Comparison of ENCODE assay signal across 10 cellular contexts in the genomic region with DNA sequence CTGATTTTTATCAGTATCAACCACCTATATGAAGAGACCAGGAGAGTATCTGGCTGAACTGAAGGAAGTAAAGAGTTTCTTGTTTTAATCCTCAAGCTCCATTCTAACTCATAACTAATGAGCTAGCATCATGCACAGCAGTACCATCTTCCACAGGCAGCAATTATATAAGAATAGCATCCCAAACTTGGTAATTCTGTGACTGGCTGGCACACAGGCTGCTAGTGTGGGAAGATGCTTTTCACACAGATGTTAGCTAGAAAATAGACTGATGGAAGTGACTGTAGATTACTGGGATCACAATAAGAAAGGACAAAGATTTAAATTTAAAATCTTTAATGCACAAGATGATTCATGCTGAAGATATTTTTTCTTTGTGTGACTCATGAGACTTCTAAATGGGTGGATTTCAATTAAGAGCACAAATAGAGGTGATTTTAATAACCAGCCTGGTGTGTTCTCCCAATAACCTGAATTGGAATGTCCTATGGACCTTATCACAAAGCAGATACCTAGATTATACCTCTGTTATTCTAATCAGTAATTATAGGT.
"Had no signal": no experiment of that assay in that cellular context is flagged by ENCODE, and none has a peak within 500 bp of the region (broad histone marks: within the 10 kb centered on the region; RNA-seq: fewer than 3 reads in every experiment).

No MANE protein-coding gene starts in this region.

- H3K27me3 Mint-ChIP-seq: activated CD4-positive, alpha-beta memory T cell treated with anti-CD3 and anti-CD28 coated beads, Interleukin-2, amount 10 ng/mL, durations not matched to agents 7 days and 5 days; activated naive CD8-positive, alpha-beta T cell treated with anti-CD3 and anti-CD28 coated beads, Interleukin-2, amount 10 ng/mL, durations not matched to agents 7 days and 5 days; stimulated activated naive CD8-positive, alpha-beta T cell treated with anti-CD3 and anti-CD28 coated beads, Interleukin-15, amount 100 ng/mL, for 72 hours had no signal

- H3K27me3 ChIP-seq: ascending aorta, left lung had no signal

- H3K9me3 ChIP-seq: ascending aorta, left lung had no signal

- H3K9me3 Mint-ChIP-seq: activated CD4-positive, alpha-beta memory T cell treated with anti-CD3 and anti-CD28 coated beads, Interleukin-2, amount 10 ng/mL, durations not matched to agents 7 days and 5 days; activated naive CD8-positive, alpha-beta T cell treated with anti-CD3 and anti-CD28 coated beads, Interleukin-2, amount 10 ng/mL, durations not matched to agents 7 days and 5 days; activated T-cell treated with anti-CD3 and anti-CD28 coated beads, Interleukin-2, amount 50 U/mL, for 72 hours had no signal

- H3K27ac ChIP-seq: ascending aorta, left lung had no signal

- H3K4me3 ChIP-seq: ascending aorta, left lung had no signal

- H3K4me1 Mint-ChIP-seq: activated CD4-positive, alpha-beta memory T cell treated with anti-CD3 and anti-CD28 coated beads, Interleukin-2, amount 10 ng/mL, durations not matched to agents 7 days and 5 days; activated naive CD8-positive, alpha-beta T cell treated with anti-CD3 and anti-CD28 coated beads, Interleukin-2, amount 10 ng/mL, durations not matched to agents 7 days and 5 days; stimulated activated naive CD8-positive, alpha-beta T cell treated with anti-CD3 and anti-CD28 coated beads, Interleukin-15, amount 100 ng/mL, for 72 hours had no signal

- DNase-seq: activated CD4-positive, alpha-beta memory T cell treated with anti-CD3 and anti-CD28 coated beads, Interleukin-2, amount 10 ng/mL, durations not matched to agents 7 days and 5 days; activated CD4-positive, CD25-positive, alpha-beta regulatory T cell treated with anti-CD3 and anti-CD28 coated beads, Interleukin-2, amount 50 U/mL, for 72 hours; activated CD8-positive, alpha-beta memory T cell treated with anti-CD3 and anti-CD28 coated beads, Interleukin-2, amount 50 U/mL, for 4 hours; activated naive CD8-positive, alpha-beta T cell treated with anti-CD3 and anti-CD28 coated beads, Interleukin-2, amount 10 ng/mL, durations not matched to agents 7 days and 5 days; activated T-cell treated with anti-CD3 and anti-CD28 coated beads, Interleukin-2, amount 50 U/mL, for 72 hours; central memory CD4-positive, alpha-beta T cell; left lung; stimulated activated CD4-positive, alpha-beta T cell treated with anti-CD3 and anti-CD28 coated beads, Interleukin-2, amount 100 ng/mL, for 48 hours; stimulated activated naive CD8-positive, alpha-beta T cell treated with anti-CD3 and anti-CD28 coated beads, Interleukin-15, amount 100 ng/mL, for 72 hours had no signal

- H3K36me3 Mint-ChIP-seq: activated naive CD8-positive, alpha-beta T cell treated with anti-CD3 and anti-CD28 coated beads, Interleukin-2, amount 10 ng/mL, durations not matched to agents 7 days and 5 days had no signal

- ATAC-seq: activated T-cell treated with anti-CD3 and anti-CD28 coated beads, Interleukin-2, amount 50 U/mL, for 72 hours; left lung; stimulated activated naive CD8-positive, alpha-beta T cell treated with anti-CD3 and anti-CD28 coated beads, Interleukin-15, amount 100 ng/mL, for 72 hours had no signal

- H3K27ac Mint-ChIP-seq: activated CD4-positive, alpha-beta memory T cell treated with anti-CD3 and anti-CD28 coated beads, Interleukin-2, amount 10 ng/mL, durations not matched to agents 7 days and 5 days; activated naive CD8-positive, alpha-beta T cell treated with anti-CD3 and anti-CD28 coated beads, Interleukin-2, amount 10 ng/mL, durations not matched to agents 7 days and 5 days; activated T-cell treated with anti-CD3 and anti-CD28 coated beads, Interleukin-2, amount 50 U/mL, for 72 hours; stimulated activated naive CD8-positive, alpha-beta T cell treated with anti-CD3 and anti-CD28 coated beads, Interleukin-15, amount 100 ng/mL, for 72 hours had no signal

- H3K4me1 ChIP-seq: ascending aorta, left lung had no signal

- H3K36me3 ChIP-seq: ascending aorta, left lung had no signal

- H3K4me3 Mint-ChIP-seq: activated CD4-positive, alpha-beta memory T cell treated with anti-CD3 and anti-CD28 coated beads, Interleukin-2, amount 10 ng/mL, durations not matched to agents 7 days and 5 days; activated naive CD8-positive, alpha-beta T cell treated with anti-CD3 and anti-CD28 coated beads, Interleukin-2, amount 10 ng/mL, durations not matched to agents 7 days and 5 days; activated T-cell treated with anti-CD3 and anti-CD28 coated beads, Interleukin-2, amount 50 U/mL, for 72 hours; stimulated activated naive CD8-positive, alpha-beta T cell treated with anti-CD3 and anti-CD28 coated beads, Interleukin-15, amount 100 ng/mL, for 72 hours had no signal
